In genomic region chr10:92131271-92131820, GRCh38 we compare ENCODE assay signal across 26 cellular contexts.
A peak's percentile ranks its signal among the peaks of the same experiment; 100 is the strongest.
DNase-seq lines count a peak whose midpoint lies in the region; ATAC-seq and TF ChIP-seq lines count a peak whose summit lies in the region.
"Had no signal": no experiment of that assay in that cellular context is flagged by ENCODE, and none has a peak within 500 bp of the region (broad histone marks: within the 10 kb centered on the region; RNA-seq: fewer than 3 reads in every experiment).

No MANE protein-coding gene starts in this region.

- POLR2A ChIA-PET in PC-3 (lab: Charles Lee; ENCODE audit: unreplicated experiment) = no interaction called here

- H3K27me3 ChIP-seq in left ventricle myocardium inferior (ENCODE audit: low read depth) = no peaks in the 10 kb centered on the region
- no peaks in the 10 kb centered on the region for H3K27me3 ChIP-seq in right atrium auricular region
- no peaks in the 10 kb centered on the region for H3K27me3 ChIP-seq in PC-3 (ENCODE audit: low read length)
- no peaks in the 10 kb centered on the region for H3K27me3 ChIP-seq in GM23248 (replicated peaks; ENCODE audit: insufficient read depth)
- H3K27me3 ChIP-seq: BLaER1 had no signal

- H4K20me1 ChIP-seq in PC-3 (ENCODE audit: low read length) (no peaks in the 10 kb centered on the region), GM23248 (ENCODE audit: insufficient read depth) (no peaks in the 10 kb centered on the region)
- H4K20me1 ChIP-seq: BLaER1 had no signal

- H3K4me2 ChIP-seq in PC-3 (ENCODE audit: low read length) (no peak overlapping the region), GM23248 (ENCODE audit: unreplicated experiment) (no peak overlapping the region)
- H3K4me2 ChIP-seq: BLaER1, KMS-11, SK-N-SH had no signal

- WGBS in GM23248 (ENCODE audit: low coverage in 1 of 2, low lambda C conversion rate in 2 of 2, missing lambda C conversion rate in 2 of 2), 2 experiments = 63 to 70% methylated on average over 5 of the region's 5 CpGs

- H3F3A ChIP-seq in PC-3 (ENCODE audit: low read length, unreplicated experiment) (no peaks in the 10 kb centered on the region), GM23248 (ENCODE audit: insufficient read depth) (no peaks in the 10 kb centered on the region)

- CTCF ChIA-PET in PC-3 (lab: Charles Lee) = no interaction called here

- ATAC-seq in PC-3 (no peak), HG03571 (IDR thresholded peaks at IDR 0.05; ENCODE audit: unreplicated experiment) (no peak), HG03159 (IDR thresholded peaks at IDR 0.05; ENCODE audit: unreplicated experiment) (no peak)
- ATAC-seq: HCT116 had no signal

- no peaks in the 10 kb centered on the region for H3K9me3 ChIP-seq in left ventricle myocardium inferior (replicated peaks)
- no peaks in the 10 kb centered on the region for H3K9me3 ChIP-seq in right atrium auricular region
- no peaks in the 10 kb centered on the region for H3K9me3 ChIP-seq in PC-3 (ENCODE audit: low read length)
- H3K9me3 ChIP-seq in GM23248 (ENCODE audit: low read depth) = no peaks in the 10 kb centered on the region
- H3K9me3 ChIP-seq: SK-N-SH had no signal

- H3K9me2 ChIP-seq in PC-3 (replicated peaks; ENCODE audit: low read length) = no peaks in the 10 kb centered on the region
- H3K9me2 ChIP-seq in GM23248 (ENCODE audit: insufficient read depth) = no peaks in the 10 kb centered on the region
- H3K9me2 ChIP-seq: SK-N-SH had no signal

- in situ Hi-C loops in GM23248 (cut with MboI) = no loop called here

- no peak for TF ChIP-seq CTCF in left ventricle myocardium inferior (IDR thresholded peaks at IDR 0.05; ENCODE audit: borderline replicate concordance)
- no peak for TF ChIP-seq CTCF in right atrium auricular region (IDR thresholded peaks at IDR 0.05)
- no peak for TF ChIP-seq CTCF in PC-3 (conservative IDR thresholded peaks at IDR 0.05; ENCODE audit: low read depth, low read length)
- TF ChIP-seq CTCF in epithelial cell of esophagus (IDR thresholded peaks at IDR 0.05; ENCODE audit: insufficient read depth, low read depth, low read length, missing control alignments) = no peak

- H3K4me3 ChIP-seq in left ventricle myocardium inferior = no peak overlapping the region
- H3K4me3 ChIP-seq in right atrium auricular region = no peak overlapping the region
- H3K4me3 ChIP-seq in PC-3 (ENCODE audit: low read length) = no peak overlapping the region
- H3K4me3 ChIP-seq in epithelial cell of esophagus (ENCODE audit: low read length) = no peak overlapping the region
- no peak overlapping the region for H3K4me3 ChIP-seq in GM23248
- H3K4me3 ChIP-seq: BLaER1 had no signal

- H3K79me2 ChIP-seq in PC-3 (ENCODE audit: low read length) (no peaks in the 10 kb centered on the region), GM23248 (ENCODE audit: insufficient read depth) (no peaks in the 10 kb centered on the region)

- H3K9ac ChIP-seq in PC-3 (ENCODE audit: low read length) = no peak overlapping the region
- no peak overlapping the region for H3K9ac ChIP-seq in GM23248
- H3K9ac ChIP-seq: BLaER1, KMS-11, SK-N-SH had no signal

- intact Hi-C loops in left ventricle myocardium inferior (cut with micrococcal nuclease) = no loop called here
- intact Hi-C loops in PC-3 (cut with micrococcal nuclease) = no loop called here

- H2AFZ ChIP-seq in PC-3 (ENCODE audit: low read length) (no peak overlapping the region), GM23248 (no peak overlapping the region)

- H3K36me3 ChIP-seq in left ventricle myocardium inferior (peaks cover 5% of the 10 kb centered on the region), right atrium auricular region (no peaks in the 10 kb centered on the region), PC-3 (ENCODE audit: low read depth, low read length) (no peaks in the 10 kb centered on the region), GM23248 (ENCODE audit: low read depth) (no peaks in the 10 kb centered on the region)

- DNase-seq in left ventricle myocardium inferior (no peak), right atrium auricular region (ENCODE audit: low spot score) (no peak), PC-3 (peak; percentile 8), epithelial cell of esophagus (ENCODE audit: low read depth) (peak; percentile 33), renal cortical epithelial cell (ENCODE audit: low read depth) (peak; percentile 85), GM23248 (no peak)
- DNase-seq: CD4-positive, CD25-positive, alpha-beta regulatory T cell; DMS153; DND-41; MM.1S; NCI-H1417; NCI-H1694; NCI-H2029 treated with DMSO at 0.1 percent for 48 hours; NCI-H446 treated with DMSO at 0.1 percent for 48 hours; NCI-H526; NCI-H82; NK-92 treated with Interleukin-12 subunit alpha and Interleukin-12 subunit beta, amount 100 ng/mL, for 24 hours; SIG-M5; SK-N-SH; SW 1271 had no signal

- peaks cover 35% of the 10 kb centered on the region for H3K4me1 ChIP-seq in left ventricle myocardium inferior
- peaks cover 0 to 2% of the 10 kb centered on the region in 2 donors for H3K4me1 ChIP-seq in right atrium auricular region
- H3K4me1 ChIP-seq in PC-3 (ENCODE audit: insufficient read depth, low read length) = peaks cover 16% of the 10 kb centered on the region
- no peaks in the 10 kb centered on the region for H3K4me1 ChIP-seq in GM23248 (ENCODE audit: insufficient read depth)
- H3K4me1 ChIP-seq: BLaER1 had no signal

- H3K27ac ChIP-seq in left ventricle myocardium inferior (replicated peaks) = peak overlapping the region; percentile 37
- no peak overlapping the region for H3K27ac ChIP-seq in right atrium auricular region
- no peak overlapping the region for H3K27ac ChIP-seq in PC-3 (ENCODE audit: low read length)
- no peak overlapping the region for H3K27ac ChIP-seq in GM23248
- H3K27ac ChIP-seq: 22Rv1, BLaER1, KMS-11 had no signal

- BruUV-seq in PC-3 (replicated peaks; lab: Mats Ljungman, UMichigan) = no TSS peak

Comparison
In these comparisons a context has a peak if more than half of its experiments do, and no peak if none do; other contexts are left out.
1. DNase-seq: peak in PC-3 (single experiment), epithelial cell of esophagus (single experiment) and renal cortical epithelial cell (single experiment); none in left ventricle myocardium inferior (single experiment), right atrium auricular region (single experiment) and GM23248 (single experiment).